ENCODE assay signal across 19 cellular contexts in genomic region chr12:93108958-93109357, GRCh38.
DNase-seq lines count a peak whose midpoint lies in the region; TF ChIP-seq lines count a peak whose summit lies in the region.
"Had no signal": no experiment of that assay in that cellular context is flagged by ENCODE, and none has a peak within 500 bp of the region (broad histone marks: within the 10 kb centered on the region; RNA-seq: fewer than 3 reads in every experiment).

No MANE protein-coding gene starts in this region.

- H2AFZ ChIP-seq in smooth muscle cell (ENCODE audit: low read depth): no peak overlapping the region

- H3K27ac ChIP-seq in angular gyrus (ENCODE audit: low read depth, low read length) (peak overlapping the region; percentile 90), smooth muscle cell (ENCODE audit: low read depth) (peak overlapping the region; percentile 97)
- H3K27ac ChIP-seq: vagina had no signal

- DNase-seq in HCEC 1CT (peak; percentile 70), fibroblast of villous mesenchyme (ENCODE audit: low read depth) (peak; percentile 89), smooth muscle cell (lab: John Stamatoyannopoulos, UW; ENCODE audit: unreplicated experiment) (no peak), NCI-H2081 (lab: John Stamatoyannopoulos, UW) (no peak), NCI-H1694 treated with DMSO at 0.1 percent for 48 hours (lab: John Stamatoyannopoulos, UW) (no peak)
- DNase-seq in activated CD4-positive, CD25-positive, alpha-beta regulatory T cell (lab: John Stamatoyannopoulos, UW): no peak
- DNase-seq: activated CD4-positive, alpha-beta T cell treated with anti-CD3 and anti-CD28 coated beads for 48 hours; activated T-cell treated with anti-CD3 and anti-CD28 coated beads, Interleukin-2, amount 50 U/mL, for 4 hours; amniotic stem cell; effector CD8-positive, alpha-beta T cell; H9; Karpas-422; kidney glomerular epithelial cell; NCI-H1436 treated with DMSO at 0.1 percent for 48 hours; NCI-H526 treated with DMSO at 0.1 percent for 48 hours; RPMI8226; stimulated activated CD4-positive, alpha-beta T cell treated with anti-CD3 and anti-CD28 coated beads, Interleukin-2, amount 100 ng/mL, for 48 hours had no signal

- peaks cover 17% of the 10 kb centered on the region for H3K4me1 ChIP-seq in smooth muscle cell (ENCODE audit: low read depth)
- H3K4me1 ChIP-seq: vagina had no signal

- 8% methylated on average over 3 of the region's 3 CpGs for WGBS in smooth muscle cell (ENCODE audit: low lambda C conversion rate)

- H3K4me3 ChIP-seq in fibroblast of villous mesenchyme (ENCODE audit: low read depth, low read length): no peak overlapping the region
- H3K4me3 ChIP-seq in smooth muscle cell: no peak overlapping the region
- H3K4me3 ChIP-seq: vagina had no signal

- H3K9ac ChIP-seq in smooth muscle cell (ENCODE audit: low read depth): peak overlapping the region; percentile 78

- H3K36me3 ChIP-seq in smooth muscle cell (ENCODE audit: low read depth): no peaks in the 10 kb centered on the region
- H3K36me3 ChIP-seq: vagina had no signal

- H3K9me3 ChIP-seq in smooth muscle cell (replicated peaks; ENCODE audit: low read depth): no peaks in the 10 kb centered on the region
- H3K9me3 ChIP-seq: vagina had no signal

- peak overlapping the region; percentile 76 for H3K4me2 ChIP-seq in smooth muscle cell

- no peaks in the 10 kb centered on the region for H4K20me1 ChIP-seq in smooth muscle cell (ENCODE audit: low read depth)

- H3K79me2 ChIP-seq in smooth muscle cell (ENCODE audit: low read depth): no peaks in the 10 kb centered on the region

- TF ChIP-seq CTCF in fibroblast of villous mesenchyme (IDR thresholded peaks at IDR 0.05; ENCODE audit: insufficient read depth, low read depth, low read length) (no peak), smooth muscle cell (IDR thresholded peaks at IDR 0.05; ENCODE audit: borderline replicate concordance, insufficient read depth, poor library complexity, severe bottlenecking) (no peak)

- no peaks in the 10 kb centered on the region for H3K27me3 ChIP-seq in smooth muscle cell (ENCODE audit: low read depth)
- H3K27me3 ChIP-seq: vagina had no signal

- H3F3A ChIP-seq in smooth muscle cell (ENCODE audit: low read depth): peaks cover 38% of the 10 kb centered on the region

Comparison
In these comparisons a context has a peak if more than half of its experiments do, and no peak if none do; other contexts are left out.
1. DNase-seq: peak in HCEC 1CT (single experiment) and fibroblast of villous mesenchyme (single experiment); none in smooth muscle cell (single experiment), activated CD4-positive, CD25-positive, alpha-beta regulatory T cell (0 of 4), NCI-H2081 (0 of 2) and NCI-H1694 treated with DMSO at 0.1 percent for 48 hours (single experiment).